1 cellular context compared by ENCODE assay signal in the genomic region with DNA sequence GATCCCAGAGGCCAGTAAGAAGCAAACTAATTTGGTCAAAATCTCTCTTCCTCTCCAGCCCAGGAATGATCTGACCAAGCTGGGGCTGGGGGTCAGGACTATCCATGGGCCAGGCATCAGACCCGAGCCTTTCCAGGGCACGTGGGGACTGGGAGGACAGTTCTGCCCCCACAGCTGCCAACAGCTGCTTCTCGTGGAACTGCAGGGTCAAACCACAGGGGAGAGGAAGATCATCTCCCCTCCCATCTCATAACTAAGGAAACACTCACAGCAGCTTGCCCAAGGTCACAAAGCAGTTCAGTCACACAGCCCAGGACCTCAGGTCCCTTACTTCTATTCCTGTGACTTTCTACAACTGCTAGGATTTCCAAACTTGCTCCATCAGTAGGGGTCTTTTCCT.
TF ChIP-seq lines count a peak whose summit lies in the region.

No MANE protein-coding gene starts in this region.

TF ChIP-seq in IMR-90, 13 proteins besides CTCF, POLR2A, EP300 and RAD21 (continued from another document):
- TF ChIP-seq RFX5 (IDR thresholded peaks at IDR 0.05; ENCODE audit: low read depth, low read length) (no peak), SMC3 (IDR thresholded peaks at IDR 0.05; ENCODE audit: low read depth, low read length) (no peak), CEBPB (IDR thresholded peaks at IDR 0.05; ENCODE audit: low read depth, low read length) (no peak)
- TF ChIP-seq, protein P1, sequence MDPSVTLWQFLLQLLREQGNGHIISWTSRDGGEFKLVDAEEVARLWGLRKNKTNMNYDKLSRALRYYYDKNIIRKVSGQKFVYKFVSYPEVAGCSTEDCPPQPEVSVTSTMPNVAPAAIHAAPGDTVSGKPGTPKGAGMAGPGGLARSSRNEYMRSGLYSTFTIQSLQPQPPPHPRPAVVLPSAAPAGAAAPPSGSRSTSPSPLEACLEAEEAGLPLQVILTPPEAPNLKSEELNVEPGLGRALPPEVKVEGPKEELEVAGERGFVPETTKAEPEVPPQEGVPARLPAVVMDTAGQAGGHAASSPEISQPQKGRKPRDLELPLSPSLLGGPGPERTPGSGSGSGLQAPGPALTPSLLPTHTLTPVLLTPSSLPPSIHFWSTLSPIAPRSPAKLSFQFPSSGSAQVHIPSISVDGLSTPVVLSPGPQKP (IDR thresholded peaks at IDR 0.05; ENCODE audit: borderline replicate concordance, low read depth, low read length), result no peak
- TF ChIP-seq, protein P2, sequence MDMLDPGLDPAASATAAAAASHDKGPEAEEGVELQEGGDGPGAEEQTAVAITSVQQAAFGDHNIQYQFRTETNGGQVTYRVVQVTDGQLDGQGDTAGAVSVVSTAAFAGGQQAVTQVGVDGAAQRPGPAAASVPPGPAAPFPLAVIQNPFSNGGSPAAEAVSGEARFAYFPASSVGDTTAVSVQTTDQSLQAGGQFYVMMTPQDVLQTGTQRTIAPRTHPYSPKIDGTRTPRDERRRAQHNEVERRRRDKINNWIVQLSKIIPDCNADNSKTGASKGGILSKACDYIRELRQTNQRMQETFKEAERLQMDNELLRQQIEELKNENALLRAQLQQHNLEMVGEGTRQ (IDR thresholded peaks at IDR 0.05; ENCODE audit: low read depth, low read length), result no peak
TF ChIP-seq in IMR-90: peak in this region for 0.
